ENCODE assay signal across 19 cellular contexts in the genomic region with DNA sequence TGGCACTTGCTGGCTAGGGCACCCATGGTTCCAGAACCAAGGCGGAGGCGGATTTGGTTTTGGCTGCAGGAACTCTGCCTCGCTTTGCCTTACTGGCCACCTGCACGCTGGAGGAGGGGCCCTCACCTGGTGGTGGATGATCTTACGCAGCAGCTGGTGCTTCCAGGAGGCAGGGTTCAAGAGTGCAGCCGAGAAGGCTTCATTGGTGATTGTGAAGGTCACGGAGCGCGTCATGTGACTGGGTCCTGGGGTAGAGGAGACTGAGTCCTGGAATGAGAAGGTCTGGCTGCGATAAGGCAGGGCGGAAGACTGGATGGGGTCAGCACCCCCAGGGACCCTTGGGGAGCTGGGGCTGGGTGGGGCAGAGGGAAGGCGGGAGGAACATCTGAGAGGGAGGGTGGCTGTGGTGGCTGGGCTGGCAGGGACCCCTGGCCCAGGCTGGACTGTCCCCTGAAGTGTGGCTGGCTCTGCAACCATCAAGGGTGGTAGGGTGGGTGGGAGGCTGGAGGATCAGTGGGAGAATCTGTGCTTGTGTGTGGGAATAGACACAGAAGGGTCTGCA. TPM values are rescaled to one million over a fixed set of nuclear protein-coding genes. Genes with fewer than 3 reads are reported as not detected.
DNase-seq lines count a peak whose midpoint lies in the region; ATAC-seq and TF ChIP-seq lines count a peak whose summit lies in the region.
"Had no signal": no experiment of that assay in that cellular context is flagged by ENCODE, and none has a peak within 500 bp of the region (broad histone marks: within the 10 kb centered on the region; RNA-seq: fewer than 3 reads in every experiment).

No MANE protein-coding gene starts in this region.

- peak; percentile 4 for DNase-seq in 8988T
- DNase-seq in D341Med (ENCODE audit: low spot score): peak; percentile 17
- no peak for DNase-seq in endothelial cell (ENCODE audit: low spot score)
- peak; percentile 5 to 27 for DNase-seq in psoas muscle
- DNase-seq in amygdala (lab: John Stamatoyannopoulos, UW): no peak
- DNase-seq in midbrain (lab: John Stamatoyannopoulos, UW): no peak
- DNase-seq: ACHN, DMS79 treated with DMSO at 0.1 percent for 48 hours, H9, NCI-H1417, NCI-H187, NCI-H2227 treated with DMSO at 0.1 percent for 48 hours, NCI-H524, PC-9 had no signal

- H3K4me1 Mint-ChIP-seq in endothelial cell (ENCODE audit: unreplicated experiment): peaks cover 14% of the 10 kb centered on the region

- H3K4me1 ChIP-seq in psoas muscle: no peaks in the 10 kb centered on the region
- H3K4me1 ChIP-seq: SJSA1 had no signal

- H3K27ac Mint-ChIP-seq in endothelial cell (ENCODE audit: unreplicated experiment): peak overlapping the region; percentile 34

- intact Hi-C loops in psoas muscle (cut with DNase I): loop anchor here (5.0 to 10.0 kb wide), 2 partner anchors 72 to 85 kb away; no protein-coding TSS in a partner anchor

- H3K4me3 Mint-ChIP-seq in endothelial cell (ENCODE audit: unreplicated experiment): no peak overlapping the region
- H3K4me3 Mint-ChIP-seq: H9 had no signal

- peaks cover 0 to 9% (median 3%) of the 10 kb centered on the region in 3 donors for H3K27me3 ChIP-seq in psoas muscle (ENCODE audit: insufficient read depth in 3 of 3, low read length in 2 of 3)

- 86 to 91% (median 86%) methylated on average over 12 of the region's 12 CpGs for WGBS in psoas muscle, 3 donors

- no peak overlapping the region for H3K4me3 ChIP-seq in psoas muscle
- H3K4me3 ChIP-seq: PC-9, SJSA1 had no signal

- H3K36me3 Mint-ChIP-seq in endothelial cell (ENCODE audit: low read depth, unreplicated experiment): peaks cover 5% of the 10 kb centered on the region

- peaks cover 15% of the 10 kb centered on the region for H3K27me3 Mint-ChIP-seq in endothelial cell (ENCODE audit: unreplicated experiment)

- no peaks in the 10 kb centered on the region for H3K9me3 Mint-ChIP-seq in endothelial cell (ENCODE audit: unreplicated experiment)
- H3K9me3 Mint-ChIP-seq: H9 had no signal

- no peak overlapping the region for H3K27ac ChIP-seq in psoas muscle
- H3K27ac ChIP-seq: C4-2B, KMS-11, PC-9, SJSA1 had no signal

- TF ChIP-seq CTCF in endothelial cell (IDR thresholded peaks at IDR 0.05; ENCODE audit: unreplicated experiment) (no peak), psoas muscle (IDR thresholded peaks at IDR 0.05) (no peak)

- no peaks in the 10 kb centered on the region for H3K36me3 ChIP-seq in psoas muscle (ENCODE audit: insufficient read depth in 1 of 2, low read depth in 1 of 2)
- H3K36me3 ChIP-seq: SJSA1 had no signal

- no peaks in the 10 kb centered on the region for H3K9me3 ChIP-seq in psoas muscle
- H3K9me3 ChIP-seq: SJSA1 had no signal

- ATAC-seq in psoas muscle: no peak
- no peak for ATAC-seq in GM18909 (IDR thresholded peaks at IDR 0.05; ENCODE audit: poor library complexity, unreplicated experiment)

RNA-seq across cellular contexts. Expression of a gene that starts 25.8 kb away (rescaled TPM):
- total RNA-seq in endothelial cell (ENCODE audit: unreplicated experiment) (not detected), psoas muscle (not detected)
- polyA plus RNA-seq in psoas muscle: under 1 TPM in 1 of 3 donors, not detected in 2; 0.05 TPM
- total RNA-seq: H9, HT-29, PC-9, SJSA1 had no signal

RNA-seq across cellular contexts. Expression of a gene that starts 30.7 kb away (rescaled TPM):
- 132 TPM for total RNA-seq in endothelial cell (ENCODE audit: unreplicated experiment)
- total RNA-seq in psoas muscle: 1 to 10 TPM; 4.0 to 4.6 (median 4.2) TPM
- polyA plus RNA-seq in psoas muscle: 1 to 10 TPM; 2.5 to 3.4 (median 2.6) TPM

RNA-seq across cellular contexts. Expression of a gene that starts 50.3 kb away (rescaled TPM):
- total RNA-seq in endothelial cell (ENCODE audit: unreplicated experiment): 1.2 TPM
- not detected for total RNA-seq in psoas muscle
- under 1 TPM in 2 of 3 donors, not detected in 1; 0.01 to 0.10 TPM for polyA plus RNA-seq in psoas muscle
- total RNA-seq: PC-9, SJSA1 had no signal

Comparison
In these comparisons a context has a peak if more than half of its experiments do, and no peak if none do; other contexts are left out.
1. DNase-seq: peak in 8988T (single experiment), D341Med (single experiment) and psoas muscle (2 of 2); none in endothelial cell (single experiment), amygdala (0 of 56) and midbrain (single experiment).
2. RNA of a gene that starts 30.7 kb away (total RNA-seq): 132 TPM in endothelial cell (single experiment); 4.0 to 4.6 TPM in psoas muscle; every median in the first group is over 10 times any median in the second.